Comparison of ENCODE assay signal across 19 cellular contexts in genomic region chr5:99587983-99588382, GRCh38.
DNase-seq lines count a peak whose midpoint lies in the region; ATAC-seq lines count a peak whose summit lies in the region.
"Had no signal": no experiment of that assay in that cellular context is flagged by ENCODE, and none has a peak within 500 bp of the region (broad histone marks: within the 10 kb centered on the region; RNA-seq: fewer than 3 reads in every experiment).

No MANE protein-coding gene starts in this region.

- DNase-seq in islet precursor cell (no peak), AG08396 (ENCODE audit: low spot score) (no peak), ecto neural progenitor cell (ENCODE audit: low spot score) (no peak)
- DNase-seq: activated CD4-positive, alpha-beta T cell treated with anti-CD3 and anti-CD28 coated beads for 48 hours; activated T-cell treated with anti-CD3 and anti-CD28 coated beads, Interleukin-2, amount 50 U/mL, for 4 hours; C1 segment of cervical spinal cord; DND-41; left cardiac atrium; NCI-H2029 treated with DMSO at 0.1 percent for 48 hours; NCI-H345; NCI-H82; stimulated activated CD4-positive, alpha-beta T cell treated with anti-CD3 and anti-CD28 coated beads, Interleukin-15, amount 100 ng/mL, for 24 hours; stimulated activated naive CD8-positive, alpha-beta T cell treated with anti-CD3 and anti-CD28 coated beads, Interleukin-15, amount 100 ng/mL, for 72 hours; T-helper 17 cell had no signal

- ATAC-seq in GM18868 (IDR thresholded peaks at IDR 0.05; ENCODE audit: unreplicated experiment) (peak; percentile 66), GM21619 (IDR thresholded peaks at IDR 0.05; ENCODE audit: unreplicated experiment) (peak; percentile 67), HG03159 (IDR thresholded peaks at IDR 0.05; ENCODE audit: unreplicated experiment) (peak; percentile 71), HG03571 (IDR thresholded peaks at IDR 0.05; ENCODE audit: unreplicated experiment) (peak; percentile 65), GM21528 (IDR thresholded peaks at IDR 0.05; ENCODE audit: low FRiP score, unreplicated experiment) (no peak)
- ATAC-seq: activated T-cell treated with anti-CD3 and anti-CD28 coated beads, Interleukin-2, amount 50 U/mL, for 4 hours; left cardiac atrium; stimulated activated naive CD8-positive, alpha-beta T cell treated with anti-CD3 and anti-CD28 coated beads, Interleukin-15, amount 100 ng/mL, for 72 hours; T-helper 17 cell had no signal
